Comparison of ENCODE assay signal across 24 cellular contexts in the genomic region with DNA sequence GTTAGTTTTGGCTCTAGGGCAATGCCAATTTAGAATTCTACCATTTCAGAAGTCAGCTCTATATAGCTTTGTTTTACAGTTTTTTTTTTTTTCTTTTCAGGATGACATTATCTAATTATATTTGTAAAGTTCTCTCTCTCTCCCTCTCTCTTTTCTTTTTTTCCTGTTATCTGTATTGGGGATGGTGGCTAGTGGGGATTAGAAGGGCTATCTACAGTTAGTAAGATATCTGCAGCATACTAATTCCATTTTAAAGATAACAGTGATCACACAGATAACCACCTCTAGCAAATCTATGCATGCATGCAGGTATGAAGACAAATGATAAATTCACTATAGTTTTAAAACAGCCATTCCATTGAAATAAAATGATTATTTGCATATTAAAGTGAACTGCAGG.
"Had no signal": no experiment of that assay in that cellular context is flagged by ENCODE, and none has a peak within 500 bp of the region (broad histone marks: within the 10 kb centered on the region; RNA-seq: fewer than 3 reads in every experiment).

No MANE protein-coding gene starts in this region.

- H3K27ac ChIP-seq: colonic mucosa, coronary artery, dorsolateral prefrontal cortex, epithelial cell of prostate, esophagus muscularis mucosa, esophagus squamous epithelium, foreskin keratinocyte, gastrocnemius medialis, gastroesophageal sphincter, heart left ventricle, heart right ventricle had no signal

- H3K4me1 ChIP-seq: colonic mucosa, esophagus muscularis mucosa, esophagus squamous epithelium, foreskin keratinocyte, gastrocnemius medialis, gastroesophageal sphincter, heart left ventricle, heart right ventricle had no signal

- H3K9me3 ChIP-seq: colonic mucosa, esophagus muscularis mucosa, esophagus squamous epithelium, gastrocnemius medialis, gastroesophageal sphincter, heart left ventricle, heart right ventricle had no signal

- H3K27me3 ChIP-seq: colonic mucosa, dorsolateral prefrontal cortex, esophagus muscularis mucosa, esophagus squamous epithelium, foreskin keratinocyte, gastrocnemius medialis, gastroesophageal sphincter, heart left ventricle, heart right ventricle had no signal

- ATAC-seq: effector memory CD8-positive, alpha-beta T cell; esophagus mucosa; foreskin keratinocyte; gastrocnemius medialis; gastroesophageal sphincter; heart left ventricle; heart right ventricle had no signal

- DNase-seq: colonic mucosa; cortex of kidney; dermis blood vessel endothelial cell; dorsolateral prefrontal cortex; effector CD4-positive, alpha-beta T cell; effector CD8-positive, alpha-beta T cell; effector memory CD4-positive, alpha-beta T cell; effector memory CD8-positive, alpha-beta T cell; endodermal cell; erythroblast; esophagus squamous epithelium; foreskin fibroblast; foreskin keratinocyte; foreskin melanocyte; gastrocnemius medialis; glutamatergic neuron; head of caudate nucleus; heart left ventricle; heart right ventricle had no signal

- H3K36me3 ChIP-seq: colonic mucosa, esophagus muscularis mucosa, esophagus squamous epithelium, gastrocnemius medialis, gastroesophageal sphincter, heart left ventricle, heart right ventricle had no signal

- H3K4me3 ChIP-seq: colonic mucosa, coronary artery, dorsolateral prefrontal cortex, esophagus muscularis mucosa, esophagus squamous epithelium, gastrocnemius medialis, gastroesophageal sphincter, heart left ventricle, heart right ventricle had no signal
